Comparison of ENCODE assay signal across 10 cellular contexts in the genomic region with DNA sequence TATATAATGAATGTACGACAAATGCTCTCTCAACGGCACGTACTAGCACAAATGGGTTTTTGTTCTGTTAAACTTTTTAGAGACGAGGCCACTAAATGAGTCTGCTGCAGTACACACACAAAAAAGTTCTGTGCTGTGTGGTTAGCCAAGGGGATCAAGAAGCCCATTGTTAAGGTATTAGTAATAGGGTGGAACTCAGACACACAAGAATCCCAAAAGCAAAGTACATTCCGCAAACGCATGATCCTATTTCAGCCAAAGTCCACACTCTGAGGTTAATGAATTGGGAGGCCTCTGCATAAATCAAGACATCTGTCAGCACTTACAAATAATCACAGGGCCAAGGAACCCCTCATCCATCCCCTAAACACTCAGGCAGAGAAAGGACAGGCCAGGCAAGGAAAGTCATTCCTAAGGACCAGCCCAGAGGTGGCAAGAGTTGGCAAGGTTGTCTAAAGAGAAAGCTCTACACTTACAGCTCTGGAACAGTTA. TPM values are rescaled to one million over a fixed set of nuclear protein-coding genes. Genes with fewer than 3 reads are reported as not detected.
DNase-seq lines count a peak whose midpoint lies in the region; ATAC-seq and TF ChIP-seq lines count a peak whose summit lies in the region.
"Had no signal": no experiment of that assay in that cellular context is flagged by ENCODE, and none has a peak within 500 bp of the region (broad histone marks: within the 10 kb centered on the region; RNA-seq: fewer than 3 reads in every experiment).

No MANE protein-coding gene starts in this region.

- in situ Hi-C loops in astrocyte of the cerebellum (cut with HindIII; ENCODE audit: low sequenced_read_pairs): no loop called here

- no peaks in the 10 kb centered on the region for H3K36me3 Mint-ChIP-seq in activated CD8-positive, alpha-beta memory T cell treated with anti-CD3 and anti-CD28 coated beads, Interleukin-2, amount 10 ng/mL, durations not matched to agents 7 days and 5 days

- peaks cover 11% of the 10 kb centered on the region for H3K27me3 Mint-ChIP-seq in activated CD8-positive, alpha-beta memory T cell treated with anti-CD3 and anti-CD28 coated beads, Interleukin-2, amount 10 ng/mL, durations not matched to agents 7 days and 5 days

- H3K27me3 ChIP-seq in iPS-20b (ENCODE audit: insufficient read depth, low read length) (no peaks in the 10 kb centered on the region), subcutaneous abdominal adipose tissue (ENCODE audit: control insufficient read depth in 5 of 5, insufficient read depth in 4 of 5, low read length in 5 of 5) (no peaks in the 10 kb centered on the region)

- CTCF ChIA-PET in activated CD8-positive, alpha-beta memory T cell treated with anti-CD3 and anti-CD28 coated beads, Interleukin-2, amount 10 ng/mL, durations not matched to agents 7 days and 5 days (lab: Charles Lee): no interaction called here

- H3K4me1 Mint-ChIP-seq in activated CD8-positive, alpha-beta memory T cell treated with anti-CD3 and anti-CD28 coated beads, Interleukin-2, amount 10 ng/mL, durations not matched to agents 7 days and 5 days: peaks cover 4% of the 10 kb centered on the region

- H3K4me1 ChIP-seq in iPS-20b (ENCODE audit: insufficient read depth, low read length) (peaks cover 23% of the 10 kb centered on the region), subcutaneous abdominal adipose tissue (ENCODE audit: control insufficient read depth in 5 of 5, insufficient read depth in 5 of 5, low read length in 5 of 5) (peaks cover 0 to 32% (median 5%) of the 10 kb centered on the region in 5 donors)

- H3K4me3 Mint-ChIP-seq in activated CD8-positive, alpha-beta memory T cell treated with anti-CD3 and anti-CD28 coated beads, Interleukin-2, amount 10 ng/mL, durations not matched to agents 7 days and 5 days: no peak overlapping the region

- no peaks in the 10 kb centered on the region for H3K9me3 ChIP-seq in iPS-20b (ENCODE audit: insufficient read depth, low read depth, low read length)
- no peaks in the 10 kb centered on the region for H3K9me3 ChIP-seq in subcutaneous abdominal adipose tissue (ENCODE audit: control insufficient read depth in 5 of 5, low read length in 5 of 5)
- H3K9me3 ChIP-seq: neutrophil had no signal

- no peak overlapping the region for H3K4me3 ChIP-seq in HFF-Myc (replicated peaks; ENCODE audit: low read depth, low read length)
- no peak overlapping the region for H3K4me3 ChIP-seq in astrocyte of the cerebellum (ENCODE audit: low read depth, low read length)
- no peak overlapping the region for H3K4me3 ChIP-seq in iPS-20b (ENCODE audit: low read length)
- H3K4me3 ChIP-seq in subcutaneous abdominal adipose tissue (ENCODE audit: low read depth in 1 of 5, low read length in 5 of 5): no peak overlapping the region

- H3K36me3 ChIP-seq in iPS-20b (ENCODE audit: insufficient read depth, low read depth, low read length): no peaks in the 10 kb centered on the region
- H3K36me3 ChIP-seq in subcutaneous abdominal adipose tissue (ENCODE audit: control insufficient read depth in 5 of 5, insufficient read depth in 5 of 5, low read length in 5 of 5): no peaks in the 10 kb centered on the region
- H3K36me3 ChIP-seq: neutrophil had no signal

- H3K9ac ChIP-seq in iPS-20b (ENCODE audit: low read depth, low read length) (peak overlapping the region; percentile 14; the same call in 1 of the 2 replicates), subcutaneous abdominal adipose tissue (ENCODE audit: low read length in 5 of 5) (no peak overlapping the region)
- H3K9ac ChIP-seq: KMS-11 had no signal

- intact Hi-C loops in posterior vena cava (cut with DNase I): loop anchor here in 1 of 2 donors (5.0 kb wide), 1 partner anchor 42 kb away; no protein-coding TSS in a partner anchor

- no peak overlapping the region for H3K27ac ChIP-seq in iPS-20b (ENCODE audit: low read length)
- H3K27ac ChIP-seq in subcutaneous abdominal adipose tissue (ENCODE audit: low read depth, low read length): peak overlapping the region; percentile 45
- H3K27ac ChIP-seq: KMS-11, neutrophil had no signal

- no peak for ATAC-seq in HG02588 (IDR thresholded peaks at IDR 0.05; ENCODE audit: unreplicated experiment)
- ATAC-seq in activated CD8-positive, alpha-beta memory T cell treated with anti-CD3 and anti-CD28 coated beads, Interleukin-2, amount 10 ng/mL, durations not matched to agents 7 days and 5 days: no peak

- no peak overlapping the region for H3K27ac Mint-ChIP-seq in activated CD8-positive, alpha-beta memory T cell treated with anti-CD3 and anti-CD28 coated beads, Interleukin-2, amount 10 ng/mL, durations not matched to agents 7 days and 5 days

- no peak for TF ChIP-seq CTCF in HFF-Myc (IDR thresholded peaks at IDR 0.05; ENCODE audit: low read depth, low read length, missing control alignments)
- TF ChIP-seq CTCF in astrocyte of the cerebellum (IDR thresholded peaks at IDR 0.05; ENCODE audit: low read depth, low read length, missing control alignments): no peak

- H3K9me3 Mint-ChIP-seq in activated CD8-positive, alpha-beta memory T cell treated with anti-CD3 and anti-CD28 coated beads, Interleukin-2, amount 10 ng/mL, durations not matched to agents 7 days and 5 days (ENCODE audit: low read depth): no peaks in the 10 kb centered on the region

- DNase-seq in HFF-Myc (ENCODE audit: extremely low read depth, low read depth) (peak; percentile 89), astrocyte of the cerebellum (ENCODE audit: low read depth) (peak; percentile 90), medulla oblongata (ENCODE audit: extremely low spot score) (no peak), posterior vena cava (ENCODE audit: low spot score) (no peak)
- DNase-seq in activated CD8-positive, alpha-beta memory T cell treated with anti-CD3 and anti-CD28 coated beads, Interleukin-2, amount 10 ng/mL, durations not matched to agents 7 days and 5 days: no peak

RNA-seq across cellular contexts. Expression of a gene that starts 12.1 kb away (rescaled TPM):
- 1 to 10 TPM in 1 of 2 experiments, under 1 TPM in 1; 0.26 to 2.3 TPM for total RNA-seq in activated CD8-positive, alpha-beta memory T cell treated with anti-CD3 and anti-CD28 coated beads, Interleukin-2, amount 10 ng/mL, durations not matched to agents 7 days and 5 days
- 10 to 100 TPM; 28.1 to 29.7 TPM for total RNA-seq in posterior vena cava

RNA-seq across cellular contexts. Expression of a gene that starts 12.6 kb away (rescaled TPM):
- total RNA-seq in activated CD8-positive, alpha-beta memory T cell treated with anti-CD3 and anti-CD28 coated beads, Interleukin-2, amount 10 ng/mL, durations not matched to agents 7 days and 5 days: not detected
- total RNA-seq in posterior vena cava: 1 to 10 TPM; 1.0 to 2.3 TPM

Comparison
In these comparisons a context has a peak if more than half of its experiments do, and no peak if none do; other contexts are left out.
1. DNase-seq: peak in HFF-Myc (single experiment) and astrocyte of the cerebellum (single experiment); none in activated CD8-positive, alpha-beta memory T cell treated with anti-CD3 and anti-CD28 coated beads, Interleukin-2, amount 10 ng/mL, durations not matched to agents 7 days and 5 days (single experiment), medulla oblongata (single experiment) and posterior vena cava (single experiment).
2. RNA of a gene that starts 12.1 kb away (total RNA-seq): 28.1 to 29.7 TPM in posterior vena cava; 0.26 to 2.3 TPM in activated CD8-positive, alpha-beta memory T cell treated with anti-CD3 and anti-CD28 coated beads, Interleukin-2, amount 10 ng/mL, durations not matched to agents 7 days and 5 days; every median in the first group is over 4 times any median in the second.